In the genomic region with DNA sequence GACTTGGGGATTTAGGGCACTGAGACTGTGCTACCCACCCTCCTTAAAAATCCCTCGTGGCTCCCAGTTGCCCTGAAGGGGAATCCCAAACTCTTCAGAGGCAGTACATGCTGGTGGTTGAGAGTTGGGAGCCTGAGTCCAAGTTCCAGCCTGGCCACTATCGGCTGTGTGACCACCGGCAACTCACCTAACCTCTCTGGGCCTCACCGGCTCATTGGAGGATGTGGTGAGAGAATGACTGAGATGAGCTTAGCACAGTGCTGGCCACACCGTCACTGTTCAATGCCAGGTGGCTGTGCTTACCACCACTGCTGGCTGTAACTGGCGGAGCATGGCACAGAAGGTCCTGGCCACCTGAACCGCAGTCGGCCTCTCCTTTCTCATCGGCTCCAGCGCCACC, we compare ENCODE assay signal across 28 cellular contexts.
"Had no signal": no experiment of that assay in that cellular context is flagged by ENCODE, and none has a peak within 500 bp of the region (broad histone marks: within the 10 kb centered on the region; RNA-seq: fewer than 3 reads in every experiment).

No MANE protein-coding gene starts in this region.

- H3K4me1 ChIP-seq: pancreas, psoas muscle had no signal

- H3K27ac ChIP-seq: epithelial cell of prostate, esophagus squamous epithelium, heart right ventricle, left ventricle myocardium inferior, pancreas, psoas muscle, spleen, thyroid gland, upper lobe of right lung had no signal

- H3K27me3 ChIP-seq: esophagus squamous epithelium, heart right ventricle, pancreas, spleen, thyroid gland, upper lobe of right lung had no signal

- H3K9me3 Mint-ChIP-seq: activated T-cell treated with anti-CD3 and anti-CD28 coated beads, Interleukin-2, amount 50 U/mL, for 72 hours; mesothelial cell of epicardium; naive B cell; nephron progenitor cell; WTC11 had no signal

- H3K27ac Mint-ChIP-seq: activated naive CD8-positive, alpha-beta T cell; activated T-cell treated with anti-CD3 and anti-CD28 coated beads, Interleukin-2, amount 50 U/mL, for 72 hours; WTC11 had no signal

- H3K4me3 Mint-ChIP-seq: activated CD8-positive, alpha-beta T cell treated with anti-CD3 and anti-CD28 coated beads, Interleukin-2, amount 10 ng/mL, durations not matched to agents 7 days and 5 days; activated naive CD8-positive, alpha-beta T cell; activated T-cell treated with anti-CD3 and anti-CD28 coated beads, Interleukin-2, amount 50 U/mL, for 72 hours; mesothelial cell of epicardium; naive B cell; nephron progenitor cell; WTC11 had no signal

- ATAC-seq: activated CD8-positive, alpha-beta T cell treated with anti-CD3 and anti-CD28 coated beads, Interleukin-2, amount 10 ng/mL, durations not matched to agents 7 days and 5 days; activated T-cell treated with anti-CD3 and anti-CD28 coated beads, Interleukin-2, amount 50 U/mL, for 72 hours; heart right ventricle; pancreas; psoas muscle; upper lobe of right lung; WTC11 had no signal

- H3K36me3 Mint-ChIP-seq: activated naive CD8-positive, alpha-beta T cell; mesothelial cell of epicardium; naive B cell; WTC11 had no signal

- DNase-seq: activated CD8-positive, alpha-beta T cell treated with anti-CD3 and anti-CD28 coated beads, Interleukin-2, amount 10 ng/mL, durations not matched to agents 7 days and 5 days; activated effector memory CD4-positive, alpha-beta T cell treated with Interleukin-2 at 50 U/mL for 16 hours; activated naive CD4-positive, alpha-beta T cell treated with Interleukin-2 at 50 U/mL for 16 hours; activated T-cell treated with anti-CD3 and anti-CD28 coated beads for 4 hours; activated T-cell treated with anti-CD3 and anti-CD28 coated beads, Interleukin-2, amount 50 U/mL, for 72 hours; anterior cingulate cortex; effector CD8-positive, alpha-beta T cell; esophagus squamous epithelium; foreskin melanocyte; heart right ventricle; kidney glomerular epithelial cell; left ventricle myocardium inferior; naive B cell; nephron progenitor cell; nucleus accumbens; psoas muscle; spleen; stimulated activated naive CD4-positive, alpha-beta T cell treated with Interleukin-2 at 50 U/mL for 16 hours; T-helper 2 cell; thyroid gland; upper lobe of right lung had no signal

- FAIRE-seq: colon, endometrium, pancreas had no signal

- H3K36me3 ChIP-seq: esophagus squamous epithelium, heart right ventricle, left ventricle myocardium inferior, pancreas, spleen, thyroid gland, upper lobe of right lung had no signal

- H3K27me3 Mint-ChIP-seq: activated naive CD8-positive, alpha-beta T cell had no signal

- H3K4me3 ChIP-seq: esophagus squamous epithelium, heart right ventricle, left ventricle myocardium inferior, pancreas, psoas muscle, spleen, thyroid gland, upper lobe of right lung had no signal

- H3K9me3 ChIP-seq: esophagus squamous epithelium, heart right ventricle, left ventricle myocardium inferior, pancreas, psoas muscle, spleen, thyroid gland, upper lobe of right lung had no signal
